ENCODE assay signal across 8 cellular contexts in the genomic region with DNA sequence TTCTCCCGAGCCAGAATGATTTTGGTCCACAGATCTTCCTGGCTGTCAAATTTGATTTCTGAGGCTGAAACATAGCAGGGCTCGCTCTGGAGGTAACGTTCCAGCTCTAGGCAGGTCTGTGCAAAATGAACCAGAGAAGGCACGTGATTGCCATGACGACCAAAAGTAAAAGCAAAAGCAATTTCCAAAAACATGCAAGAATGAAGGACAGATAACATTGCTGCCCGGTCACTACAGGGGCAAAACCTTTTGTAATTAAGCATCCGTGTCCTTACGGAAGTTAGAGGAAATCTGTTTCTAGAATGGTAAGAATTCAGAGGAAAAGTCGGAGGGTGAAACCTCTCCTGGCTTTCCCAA. TPM values are rescaled to one million over a fixed set of nuclear protein-coding genes. Genes with fewer than 3 reads are reported as not detected.
DNase-seq lines count a peak whose midpoint lies in the region; ATAC-seq and TF ChIP-seq lines count a peak whose summit lies in the region.

No MANE protein-coding gene starts in this region.

- H3K4me1 Mint-ChIP-seq in CD14-positive monocyte (peaks cover 62% of the 10 kb centered on the region), chondrocyte (ENCODE audit: low read depth) (peaks cover 61% of the 10 kb centered on the region)
- peaks cover 50 to 78% (median 63%) of the 10 kb centered on the region in 7 donors for H3K4me1 Mint-ChIP-seq in naive thymus-derived CD4-positive, alpha-beta T cell

- POLR2A ChIA-PET in naive thymus-derived CD4-positive, alpha-beta T cell (lab: Charles Lee): interaction anchor here (0.8 to 6.6 kb wide), 13 partner anchors 9 to 329 kb away, joined by 3 to 401 read pairs (median 22); no protein-coding TSS in a partner anchor

- H3K4me1 ChIP-seq in OCI-LY3 (ENCODE audit: low read length): peaks cover 31% of the 10 kb centered on the region
- H3K4me1 ChIP-seq in naive thymus-derived CD4-positive, alpha-beta T cell (ENCODE audit: control insufficient read depth in 2 of 2, insufficient read depth in 2 of 2, low read length in 2 of 2): peaks cover 54% of the 10 kb centered on the region in 2 donors

- H3K9me3 ChIP-seq in OCI-LY3 (ENCODE audit: insufficient read depth, low read length): no peaks in the 10 kb centered on the region
- no peaks in the 10 kb centered on the region for H3K9me3 ChIP-seq in naive thymus-derived CD4-positive, alpha-beta T cell (ENCODE audit: control insufficient read depth in 2 of 3, low read length in 3 of 3)

- H3K4me3 Mint-ChIP-seq in CD14-positive monocyte: peak overlapping the region; percentile 94 to 96
- peak overlapping the region; percentile 94 for H3K4me3 Mint-ChIP-seq in chondrocyte (ENCODE audit: unreplicated experiment)
- peak overlapping the region; percentile 86 to 99 (median 96) for H3K4me3 Mint-ChIP-seq in naive thymus-derived CD4-positive, alpha-beta T cell

- H3K27me3 ChIP-seq in OCI-LY3 (ENCODE audit: low read depth, low read length): no peaks in the 10 kb centered on the region
- no peaks in the 10 kb centered on the region for H3K27me3 ChIP-seq in naive thymus-derived CD4-positive, alpha-beta T cell (ENCODE audit: control insufficient read depth in 2 of 2, insufficient read depth in 2 of 2, low read length in 2 of 2)

- peak overlapping the region; percentile 96 for H3K4me3 ChIP-seq in OCI-LY3 (ENCODE audit: low read length)
- H3K4me3 ChIP-seq in naive thymus-derived CD4-positive, alpha-beta T cell (ENCODE audit: low read length): peak overlapping the region; percentile 92

- H3K79me2 ChIP-seq in OCI-LY3 (ENCODE audit: low read length): peaks cover 81% of the 10 kb centered on the region

- TF ChIP-seq CTCF in CD14-positive monocyte (IDR thresholded peaks at IDR 0.05) (no peak), OCI-LY3 (IDR thresholded peaks at IDR 0.05; ENCODE audit: low read depth, low read length) (no peak), chondrocyte (IDR thresholded peaks at IDR 0.05) (no peak)

- H3K36me3 ChIP-seq in OCI-LY3 (replicated peaks; ENCODE audit: low read depth, low read length): peaks cover 73% of the 10 kb centered on the region
- H3K36me3 ChIP-seq in naive thymus-derived CD4-positive, alpha-beta T cell (ENCODE audit: control insufficient read depth in 2 of 3, insufficient read depth in 3 of 3, low read length in 3 of 3): peaks cover 4 to 51% (median 49%) of the 10 kb centered on the region in 3 experiments

- H3K27me3 Mint-ChIP-seq in CD14-positive monocyte (ENCODE audit: low read depth in 3 of 3) (peaks cover 0 to 8% (median 4%) of the 10 kb centered on the region in 3 donors), chondrocyte (ENCODE audit: low read depth) (no peaks in the 10 kb centered on the region)
- peaks cover 0 to 12% (median 0%) of the 10 kb centered on the region in 5 donors for H3K27me3 Mint-ChIP-seq in naive thymus-derived CD4-positive, alpha-beta T cell

- H3K27ac Mint-ChIP-seq in CD14-positive monocyte: peak overlapping the region; percentile 97 to 100 (median 99)
- H3K27ac Mint-ChIP-seq in chondrocyte (ENCODE audit: unreplicated experiment): peak overlapping the region; percentile 99
- H3K27ac Mint-ChIP-seq in naive thymus-derived CD4-positive, alpha-beta T cell: peak overlapping the region; percentile 98 to 99 (median 99)

- CTCF ChIA-PET in naive thymus-derived CD4-positive, alpha-beta T cell (lab: Charles Lee): no interaction called here

- peaks cover 67 to 77% of the 10 kb centered on the region in 2 donors for H3K36me3 Mint-ChIP-seq in CD14-positive monocyte
- peaks cover 73% of the 10 kb centered on the region for H3K36me3 Mint-ChIP-seq in chondrocyte (ENCODE audit: low read depth)
- H3K36me3 Mint-ChIP-seq in naive thymus-derived CD4-positive, alpha-beta T cell: peaks cover 22 to 62% (median 28%) of the 10 kb centered on the region in 5 donors

- H2AFZ ChIP-seq in OCI-LY3 (ENCODE audit: low read depth, low read length): no peak overlapping the region

- H4K20me1 ChIP-seq in OCI-LY3 (ENCODE audit: insufficient read depth, low read length): peaks cover 60% of the 10 kb centered on the region

- H3K4me2 ChIP-seq in OCI-LY3 (ENCODE audit: low read length): peak overlapping the region; percentile 87

- DNase-seq in CD14-positive monocyte (ENCODE audit: low spot score): no peak
- no peak for DNase-seq in chondrocyte (ENCODE audit: low spot score)
- DNase-seq in naive thymus-derived CD4-positive, alpha-beta T cell: peak in 7 of 9 donors; percentile 44 to 69 (median 58)
- no peak for DNase-seq in stimulated activated CD4-positive, alpha-beta T cell treated with anti-CD3 and anti-CD28 coated beads, Interleukin-1b, Interleukin-23, amount 100 ng/mL, for 48 hours

- H3K27ac ChIP-seq in OCI-LY3 (ENCODE audit: low read length): peak overlapping the region; percentile 97
- peak overlapping the region; percentile 95 for H3K27ac ChIP-seq in naive thymus-derived CD4-positive, alpha-beta T cell (ENCODE audit: low read depth, low read length)

- no peak for ATAC-seq in naive thymus-derived CD4-positive, alpha-beta T cell
- ATAC-seq in GM18868 (IDR thresholded peaks at IDR 0.05; ENCODE audit: unreplicated experiment) (no peak), HG02759 (IDR thresholded peaks at IDR 0.05; ENCODE audit: unreplicated experiment) (no peak), HG03378 (IDR thresholded peaks at IDR 0.05; ENCODE audit: unreplicated experiment) (no peak)

- intact Hi-C loops in CD14-positive monocyte (cut with micrococcal nuclease): loop anchor here in 1 of 2 donors (5.0 to 10.0 kb wide), 3 partner anchors 273 to 873 kb away; no protein-coding TSS in a partner anchor
- intact Hi-C loops in naive thymus-derived CD4-positive, alpha-beta T cell (cut with micrococcal nuclease): loop anchor here (1.0 to 10.0 kb wide), 9 partner anchors 17 to 873 kb away; a partner anchor contains a TSS

- H3K9ac ChIP-seq in OCI-LY3 (ENCODE audit: low read length): peak overlapping the region; percentile 100

- H3K9me3 Mint-ChIP-seq in CD14-positive monocyte (peaks cover 0 to 15% (median 0%) of the 10 kb centered on the region in 7 donors), chondrocyte (ENCODE audit: low read depth) (no peaks in the 10 kb centered on the region)
- peaks cover 0 to 10% (median 0%) of the 10 kb centered on the region in 11 donors for H3K9me3 Mint-ChIP-seq in naive thymus-derived CD4-positive, alpha-beta T cell

RNA-seq across cellular contexts. Expression of a gene that starts 2.9 kb away (rescaled TPM):
- polyA plus RNA-seq in CD14-positive monocyte: 100 to 1,000 TPM; 499 to 510 TPM
- 201 to 355 TPM (median 330 TPM) in 3 replicates for total RNA-seq in chondrocyte
- total RNA-seq in naive thymus-derived CD4-positive, alpha-beta T cell: 1,000 to 10,000 TPM in 1 of 5 experiments, 100 to 1,000 TPM in 4; 142 to 1,870 (median 168) TPM
- 100 to 1,000 TPM; 153 to 190 TPM for polyA plus RNA-seq in naive thymus-derived CD4-positive, alpha-beta T cell

Comparison
In these comparisons a context has a peak if more than half of its experiments do, and no peak if none do; other contexts are left out.
1. DNase-seq: peak in naive thymus-derived CD4-positive, alpha-beta T cell (7 of 9); none in CD14-positive monocyte (single experiment), chondrocyte (single experiment) and stimulated activated CD4-positive, alpha-beta T cell treated with anti-CD3 and anti-CD28 coated beads, Interleukin-1b, Interleukin-23, amount 100 ng/mL, for 48 hours (single experiment).
2. Peak in every context shown above with its lines, with median percentiles within 50 percentile points of each other: H3K27ac Mint-ChIP-seq and H3K4me3 Mint-ChIP-seq.